15 cellular contexts compared by ENCODE assay signal in the genomic region with DNA sequence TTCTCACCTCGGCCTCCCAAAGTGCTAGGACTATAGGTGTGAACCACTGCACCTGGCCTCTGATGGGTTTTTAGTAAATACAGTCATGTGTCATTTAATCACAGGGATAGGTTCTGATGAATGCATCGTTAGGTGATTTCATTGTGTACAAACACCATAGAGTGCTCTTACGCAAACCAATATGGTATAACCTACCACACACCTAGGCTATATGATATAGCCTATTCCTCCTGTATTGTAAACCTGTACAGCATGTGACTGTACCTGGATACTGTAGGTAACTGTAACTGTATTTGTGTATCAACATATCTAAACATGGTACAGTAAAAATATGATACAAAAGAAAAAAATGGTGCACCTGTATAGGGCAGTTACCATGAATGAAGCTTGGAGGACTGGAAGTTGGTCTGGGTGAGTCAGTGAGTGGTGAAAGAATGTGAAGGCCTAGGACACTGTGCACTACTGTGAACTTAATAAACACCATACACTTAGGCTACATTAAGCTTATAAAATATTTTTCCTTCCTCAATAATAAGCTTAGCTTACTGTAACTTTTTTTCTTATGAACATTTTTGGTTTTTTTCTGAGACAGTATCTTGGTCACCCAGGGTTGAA. TPM values are rescaled to one million over a fixed set of nuclear protein-coding genes. Genes with fewer than 3 reads are reported as not detected.
DNase-seq lines count a peak whose midpoint lies in the region; ATAC-seq and TF ChIP-seq lines count a peak whose summit lies in the region.
"Had no signal": no experiment of that assay in that cellular context is flagged by ENCODE, and none has a peak within 500 bp of the region (broad histone marks: within the 10 kb centered on the region; RNA-seq: fewer than 3 reads in every experiment).

No MANE protein-coding gene starts in this region.

- in situ Hi-C loops in GM23248 (cut with MboI): no loop called here

- H3K4me3 ChIP-seq in GM23248: no peak overlapping the region
- H3K4me3 ChIP-seq: BLaER1 treated with 17β-estradiol and CSF1 and Interleukin-3, amounts not matched to agents 10 nM and 100 nM had no signal

- no peak overlapping the region for H3K4me2 ChIP-seq in GM23248 (ENCODE audit: unreplicated experiment)
- H3K4me2 ChIP-seq: BLaER1 treated with 17β-estradiol and CSF1 and Interleukin-3, amounts not matched to agents 10 nM and 100 nM had no signal

- 84 to 88% methylated on average over 3 of the region's 3 CpGs for WGBS in GM23248 (ENCODE audit: low coverage in 1 of 2, low lambda C conversion rate in 2 of 2, missing lambda C conversion rate in 2 of 2), 2 experiments

- TF ChIP-seq CTCF in 22Rv1 (IDR thresholded peaks at IDR 0.05) (no peak), VCaP (conservative IDR thresholded peaks at IDR 0.05) (no peak)

- no peaks in the 10 kb centered on the region for H3K36me3 ChIP-seq in GM23248 (ENCODE audit: low read depth)

- intact Hi-C loops in left colon (cut with DNase I, micrococcal nuclease): no loop called here

- no peaks in the 10 kb centered on the region for H3K9me2 ChIP-seq in GM23248 (ENCODE audit: insufficient read depth)

- peak; percentile 56 for ATAC-seq in left colon
- no peak for ATAC-seq in HG02840 (IDR thresholded peaks at IDR 0.05; ENCODE audit: low FRiP score, unreplicated experiment)
- ATAC-seq in HG02970 (IDR thresholded peaks at IDR 0.05; ENCODE audit: low FRiP score, unreplicated experiment): no peak
- ATAC-seq: right cardiac atrium had no signal

- H2AFZ ChIP-seq in GM23248: no peak overlapping the region

- H3K9me3 ChIP-seq in GM23248 (ENCODE audit: low read depth): no peaks in the 10 kb centered on the region
- H3K9me3 ChIP-seq: BLaER1 treated with 17β-estradiol and CSF1 and Interleukin-3, amounts not matched to agents 10 nM and 100 nM had no signal

- 0 out of 2 replicates have a peak, but pooled peaks cover 3% of the 10 kb centered on the region for H3K4me1 ChIP-seq in GM23248 (ENCODE audit: insufficient read depth)

- no peaks in the 10 kb centered on the region for H3K27me3 ChIP-seq in GM23248 (replicated peaks; ENCODE audit: insufficient read depth)
- H3K27me3 ChIP-seq: BLaER1 treated with 17β-estradiol and CSF1 and Interleukin-3, amounts not matched to agents 10 nM and 100 nM had no signal

- H3K27ac ChIP-seq in 22Rv1: peak overlapping the region; percentile 13; the same call in 1 of the 2 replicates
- no peak overlapping the region for H3K27ac ChIP-seq in GM23248
- peak overlapping the region; percentile 11; the same call in 1 of the 2 replicates for H3K27ac ChIP-seq in VCaP
- H3K27ac ChIP-seq: BLaER1 treated with 17β-estradiol and CSF1 and Interleukin-3, amounts not matched to agents 10 nM and 100 nM had no signal

- peak; percentile 29 for DNase-seq in GM23248
- no peak for DNase-seq in left colon
- DNase-seq in SKM-1 (lab: John Stamatoyannopoulos, UW; ENCODE audit: unreplicated experiment): no peak
- DNase-seq in NK-92 treated with Interleukin-12 subunit alpha and Interleukin-12 subunit beta, amount 100 ng/mL, for 24 hours (lab: John Stamatoyannopoulos, UW): no peak
- DNase-seq: effector CD8-positive, alpha-beta T cell; H7; hippocampal formation; NCI-H446; right cardiac atrium; T-cell had no signal

- no peak overlapping the region for H3K9ac ChIP-seq in GM23248

- peaks cover 13% of the 10 kb centered on the region; the same call in 1 of the 2 replicates for H3F3A ChIP-seq in GM23248 (ENCODE audit: insufficient read depth)

- no peaks in the 10 kb centered on the region for H4K20me1 ChIP-seq in GM23248 (ENCODE audit: insufficient read depth)

- peaks cover 53% of the 10 kb centered on the region for H3K79me2 ChIP-seq in GM23248 (ENCODE audit: insufficient read depth)

RNA-seq across cellular contexts. Expression of a gene that starts 10.0 kb away (rescaled TPM):
- total RNA-seq in GM23248 (2014; rRNA removed; shearing (Covaris generic)): 5.4 and 5.7 TPM in 2 replicates
- polyA plus RNA-seq in GM23248 (2016; fragmentation: Nextera tagmentation; extraction: Ambion mirVana): 2.4 and 2.5 TPM in 2 replicates
- 10 to 100 TPM; 20.2 to 20.5 TPM for total RNA-seq in left colon

RNA-seq across cellular contexts. Expression of a gene that starts 45.9 kb away (rescaled TPM):
- total RNA-seq in GM23248 (2014; rRNA removed; shearing (Covaris generic)): 36.9 and 37.3 TPM in 2 replicates
- polyA plus RNA-seq in GM23248 (2016; fragmentation: Nextera tagmentation; extraction: Ambion mirVana): 35.0 and 38.3 TPM in 2 replicates
- total RNA-seq in left colon: 10 to 100 TPM; 21.3 to 26.4 TPM
